ENCODE assay signal across 33 cellular contexts in genomic region chr13:109431217-109431616, GRCh38.
"Had no signal": no experiment of that assay in that cellular context is flagged by ENCODE, and none has a peak within 500 bp of the region (broad histone marks: within the 10 kb centered on the region; RNA-seq: fewer than 3 reads in every experiment).

No MANE protein-coding gene starts in this region.

- H3K4me1 ChIP-seq: adrenal gland, body of pancreas, breast epithelium had no signal

- FAIRE-seq: astrocyte, bronchial epithelial cell had no signal

- H3K27me3 ChIP-seq: adrenal gland, ascending aorta, body of pancreas, brain microvascular endothelial cell, breast epithelium, cardiac muscle cell had no signal

- H3K9me3 ChIP-seq: adrenal gland, ascending aorta, breast epithelium had no signal

- H3K4me3 ChIP-seq: adrenal gland, ascending aorta, body of pancreas, breast epithelium, cardiac muscle cell had no signal

- H3K27ac ChIP-seq: adrenal gland, ascending aorta, body of pancreas, brain microvascular endothelial cell, breast epithelium, cardiac muscle cell had no signal

- ATAC-seq: activated naive CD4-positive, alpha-beta T cell treated with anti-CD3 and anti-CD28 coated beads, Interleukin-2, amount 50 U/mL, for 72 hours; activated naive CD8-positive, alpha-beta T cell treated with anti-CD3 and anti-CD28 coated beads, Interleukin-2, amount 50 U/mL, for 24 hours; activated T-cell treated with anti-CD3 and anti-CD28 coated beads, Interleukin-2, amount 50 U/mL, for 4 hours; activated T-cell treated with anti-CD3 and anti-CD28 coated beads, Interleukin-2, amount 50 U/mL, for 72 hours; activated T-helper 17 cell treated with anti-CD3 and anti-CD28 coated beads, Interleukin-2, amount 50 U/mL, for 72 hours; body of pancreas had no signal

- H3K36me3 ChIP-seq: adrenal gland, ascending aorta, brain microvascular endothelial cell, breast epithelium, cardiac muscle cell had no signal

- DNase-seq: activated effector memory CD4-positive, alpha-beta T cell treated with anti-CD3 and anti-CD28 coated beads, Interleukin-2, amount 50 U/mL, for 16 hours; activated effector memory CD4-positive, alpha-beta T cell treated with Interleukin-2 at 50 U/mL for 16 hours; activated gamma-delta T cell; activated gamma-delta T cell treated with Interleukin-2 at 50 U/mL for 16 hours; activated naive CD4-positive, alpha-beta T cell; activated naive CD4-positive, alpha-beta T cell treated with anti-CD3 and anti-CD28 coated beads for 36 hours; activated naive CD4-positive, alpha-beta T cell treated with anti-CD3 and anti-CD28 coated beads, Interleukin-2, amount 10 ng/mL, durations not matched to agents 7 days and 5 days; activated naive CD4-positive, alpha-beta T cell treated with anti-CD3 and anti-CD28 coated beads, Interleukin-2, amount 50 U/mL, for 16 hours; activated naive CD4-positive, alpha-beta T cell treated with Interleukin-2 at 50 U/mL for 16 hours; activated naive CD8-positive, alpha-beta T cell treated with anti-CD3 and anti-CD28 coated beads for 36 hours; activated naive CD8-positive, alpha-beta T cell treated with anti-CD3 and anti-CD28 coated beads, Interleukin-2, amount 10 ng/mL, durations not matched to agents 7 days and 5 days; activated naive CD8-positive, alpha-beta T cell treated with anti-CD3 and anti-CD28 coated beads, Interleukin-2, amount 50 U/mL, for 24 hours; activated T-cell treated with anti-CD3 and anti-CD28 coated beads, Interleukin-2, amount 50 U/mL, for 24 hours; activated T-cell treated with anti-CD3 and anti-CD28 coated beads, Interleukin-2, amount 50 U/mL, for 4 hours; activated T-cell treated with anti-CD3 and anti-CD28 coated beads, Interleukin-2, amount 50 U/mL, for 48 hours; activated T-cell treated with anti-CD3 and anti-CD28 coated beads, Interleukin-2, amount 50 U/mL, for 72 hours; adrenal gland; amniotic stem cell; amygdala; anterior cingulate cortex; aorta; body of pancreas; brain microvascular endothelial cell; caudate nucleus; central memory CD4-positive, alpha-beta T cell; cerebellar nuclear complex had no signal
